Comparison of ENCODE assay signal across 22 cellular contexts in the genomic region with DNA sequence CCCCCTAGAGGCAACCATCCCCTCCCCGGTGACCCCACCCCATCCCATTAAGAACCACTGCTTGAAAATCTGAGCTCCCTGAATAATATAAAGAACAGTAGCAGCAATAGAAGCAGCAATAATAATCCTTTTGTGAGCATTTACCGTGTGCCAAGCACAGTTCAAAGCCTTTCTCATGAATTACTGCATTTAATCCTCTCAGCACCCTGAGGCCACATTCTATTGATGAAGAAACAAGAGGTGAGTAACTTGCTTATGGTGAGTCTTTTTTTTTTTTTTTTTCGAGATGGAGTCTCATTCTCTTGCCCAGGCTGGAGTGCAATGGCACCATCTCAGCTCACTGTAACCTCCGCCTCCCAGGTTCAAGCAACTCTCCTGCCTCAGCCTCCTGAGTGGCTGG.
"Had no signal": no experiment of that assay in that cellular context is flagged by ENCODE, and none has a peak within 500 bp of the region (broad histone marks: within the 10 kb centered on the region; RNA-seq: fewer than 3 reads in every experiment).

No MANE protein-coding gene starts in this region.

- FAIRE-seq: endothelial cell of umbilical vein had no signal

- H3K4me2 ChIP-seq: hepatocyte had no signal

- H3K4me1 ChIP-seq: spleen, testis, tibial nerve, upper lobe of right lung had no signal

- DNase-seq: effector CD4-positive, alpha-beta T cell; endodermal cell; foreskin melanocyte; head of caudate nucleus; left colon; left ventricle myocardium superior; mucosa of descending colon; naive thymus-derived CD8-positive, alpha-beta T cell; posterior cingulate gyrus; spleen; stimulated activated CD4-positive, alpha-beta T cell treated with anti-CD3 and anti-CD28 coated beads, Interleukin-15, amount 100 ng/mL, for 24 hours; stimulated activated CD4-positive, alpha-beta T cell treated with anti-CD3 and anti-CD28 coated beads, Interleukin-1b, Interleukin-23, amount 100 ng/mL, for 48 hours; stimulated activated CD4-positive, alpha-beta T cell treated with anti-CD3 and anti-CD28 coated beads, Interleukin-4, amount 100 ng/mL, for 24 hours; testis; upper lobe of right lung had no signal

- H3K4me3 ChIP-seq: coronary artery, hepatocyte, mucosa of descending colon, spleen, testis, tibial nerve, upper lobe of right lung, vagina had no signal

- H3K36me3 ChIP-seq: spleen, tibial nerve, upper lobe of right lung, vagina had no signal

- ATAC-seq: left colon; left ventricle myocardium superior; mucosa of descending colon; naive thymus-derived CD8-positive, alpha-beta T cell; sciatic nerve; stimulated activated memory B cell treated with anti-CD40 and anti-IgM and Interleukin-4, amounts not matched to agents 10 μg/mL and 1 μg/mL and 100 μg/mL, for 72 hours; upper lobe of right lung had no signal

- H2AFZ ChIP-seq: hepatocyte had no signal

- H3K27ac ChIP-seq: coronary artery, hepatocyte, spleen, testis, tibial nerve, upper lobe of right lung, vagina had no signal

- H3K79me2 ChIP-seq: hepatocyte had no signal

- H3K27me3 ChIP-seq: hepatocyte, testis, tibial nerve, upper lobe of right lung, vagina had no signal

- H3K9me3 ChIP-seq: mucosa of descending colon, spleen, testis, tibial nerve, upper lobe of right lung, vagina had no signal
